Comparison of ENCODE assay signal across 10 cellular contexts in the genomic region with DNA sequence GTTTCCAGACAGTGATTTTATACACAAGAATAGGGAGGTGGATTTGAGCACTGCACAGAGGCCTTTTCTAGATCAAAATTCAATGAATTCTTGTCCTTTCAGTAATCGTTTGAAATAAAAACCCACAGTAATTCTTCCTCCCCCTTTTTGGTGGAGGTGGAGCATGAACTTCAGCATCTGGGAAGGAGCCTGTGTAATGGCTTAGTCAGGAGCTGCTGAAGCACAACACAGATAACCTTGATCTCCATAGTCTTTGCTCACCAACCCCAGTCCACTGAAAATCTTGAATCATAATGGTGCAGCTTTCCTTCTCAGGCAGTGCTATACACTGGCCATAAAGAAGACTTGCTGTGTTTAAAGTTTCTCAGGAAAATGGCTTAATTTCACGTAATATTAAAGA. TPM values are rescaled to one million over a fixed set of nuclear protein-coding genes. Genes with fewer than 3 reads are reported as not detected.
DNase-seq lines count a peak whose midpoint lies in the region; ATAC-seq, FAIRE-seq and TF ChIP-seq lines count a peak whose summit lies in the region.
"Had no signal": no experiment of that assay in that cellular context is flagged by ENCODE, and none has a peak within 500 bp of the region (broad histone marks: within the 10 kb centered on the region; RNA-seq: fewer than 3 reads in every experiment).

No MANE protein-coding gene starts in this region.

- H2BK20ac ChIP-seq in H1 (ENCODE audit: low read length) = no peak overlapping the region

- H2AK5ac ChIP-seq in H1 (ENCODE audit: low read depth, low read length) = no peak overlapping the region

- H4K20me1 ChIP-seq in GM23338 (replicated peaks; ENCODE audit: insufficient read depth) = no peaks in the 10 kb centered on the region
- H4K20me1 ChIP-seq in H1 (replicated peaks in 1 of 2; ENCODE audit: control insufficient read depth in 1 of 2, insufficient read depth in 2 of 2, low read length in 2 of 2) = no peaks in the 10 kb centered on the region

- H3K4me1 ChIP-seq in GM23338 (ENCODE audit: insufficient read depth) = no peaks in the 10 kb centered on the region
- H3K4me1 ChIP-seq in H1 (replicated peaks in 1 of 4; ENCODE audit: control insufficient read depth in 3 of 4, insufficient read depth in 4 of 4, low read length in 3 of 4) = no peaks in the 10 kb centered on the region
- peaks cover 0 to 6% (median 6%) of the 10 kb centered on the region in 3 donors for H3K4me1 ChIP-seq in pancreas
- peaks cover 0 to 3% of the 10 kb centered on the region in 2 donors for H3K4me1 ChIP-seq in aorta (ENCODE audit: control insufficient read depth in 1 of 2, insufficient read depth in 2 of 2, low read length in 2 of 2)
- H3K4me1 ChIP-seq: ascending aorta had no signal

- H3K79me2 ChIP-seq in GM23338 (replicated peaks; ENCODE audit: insufficient read depth) = no peaks in the 10 kb centered on the region
- no peaks in the 10 kb centered on the region for H3K79me2 ChIP-seq in H1 (ENCODE audit: control insufficient read depth in 1 of 2, insufficient read depth in 2 of 2, low read length in 2 of 2)

- no peak overlapping the region for H3K27ac ChIP-seq in GM23338 (ENCODE audit: low read depth)
- no peak overlapping the region for H3K27ac ChIP-seq in H1 (ENCODE audit: low read depth, low read length)
- no peak overlapping the region for H3K27ac ChIP-seq in pancreas
- H3K27ac ChIP-seq in aorta (ENCODE audit: low read depth in 1 of 2, low read length in 2 of 2) = no peak overlapping the region
- H3K27ac ChIP-seq: ascending aorta had no signal

- POLR2A ChIA-PET in H1 (lab: Charles Lee; ENCODE audit: partially characterized antibody) = interaction anchor here (0.7 kb wide), 1 partner anchor 235 kb away, joined by 3 read pairs; no protein-coding TSS in a partner anchor

- H4K8ac ChIP-seq in H1 (ENCODE audit: extremely low read depth, insufficient read depth, low read length) = no peak overlapping the region

- no peaks in the 10 kb centered on the region for H3K23me2 ChIP-seq in H1 (ENCODE audit: low read depth, low read length)

- no peak overlapping the region for H3K27ac Mint-ChIP-seq in GM23338

- H3K9me3 Mint-ChIP-seq in GM23338 = 0 out of 3 replicates have a peak, but pooled peaks cover 2% of the 10 kb centered on the region

- no peak overlapping the region for H3K4me2 ChIP-seq in GM23338
- H3K4me2 ChIP-seq in H1 (ENCODE audit: insufficient read depth in 1 of 2, low read depth in 2 of 2, low read length in 2 of 2) = no peak overlapping the region

- TF ChIP-seq EP300 in H1 (IDR thresholded peaks at IDR 0.05; ENCODE audit: borderline replicate concordance in 1 of 2, low read depth in 2 of 2, low read length in 2 of 2) = no peak

- intact Hi-C loops in pancreas (cut with DNase I) (no loop called here), aorta (cut with DNase I) (loop anchor here (5.0 to 10.0 kb wide), 3 partner anchors 138 to 1025 kb away; a partner anchor contains a TSS)

- H2BK15ac ChIP-seq in H1 (ENCODE audit: low read length) = no peak overlapping the region

- no peak for TF ChIP-seq CTCF in GM23338 (conservative IDR thresholded peaks at IDR 0.05; ENCODE audit: low read depth in 2 of 2)
- no peak for TF ChIP-seq CTCF in H1 (IDR thresholded peaks at IDR 0.05; ENCODE audit: control extremely low read depth in 1 of 3, insufficient read depth in 1 of 3, low read depth in 1 of 3, low read length in 3 of 3)
- TF ChIP-seq CTCF in pancreas (IDR thresholded peaks at IDR 0.05) = no peak

- no peaks in the 10 kb centered on the region for H3K9me3 ChIP-seq in H1 (ENCODE audit: insufficient read depth in 2 of 2, low read depth in 1 of 2, low read length in 1 of 2)
- H3K9me3 ChIP-seq in pancreas = no peaks in the 10 kb centered on the region
- H3K9me3 ChIP-seq in aorta (ENCODE audit: control insufficient read depth, low read length) = no peaks in the 10 kb centered on the region
- H3K9me3 ChIP-seq: ascending aorta had no signal

- no peak overlapping the region for H2BK5ac ChIP-seq in H1 (ENCODE audit: low read depth, low read length)

- no peak overlapping the region for H4K91ac ChIP-seq in H1 (replicated peaks; ENCODE audit: insufficient read length, low read length)

- H3K9me2 ChIP-seq in GM23338 (ENCODE audit: insufficient read depth) = no peaks in the 10 kb centered on the region

- ATAC-seq in GM23338 (peak; percentile 54), pancreas (peak; percentile 31 to 77 (median 40)), GM19455 (IDR thresholded peaks at IDR 0.05; ENCODE audit: unreplicated experiment) (no peak), aorta (ENCODE audit: low FRiP score) (no peak), GM21390 (IDR thresholded peaks at IDR 0.05; ENCODE audit: unreplicated experiment) (no peak)

- TF ChIP-seq RAD21 in H1 (IDR thresholded peaks at IDR 0.05 in 1 of 2, conservative IDR thresholded peaks at IDR 0.05 in 1 of 2; ENCODE audit: low read depth in 2 of 2, low read length in 2 of 2) = no peak

- no peak overlapping the region for H3K4me3 Mint-ChIP-seq in GM23338

- H3F3A ChIP-seq in GM23338 (replicated peaks; ENCODE audit: low read depth) = no peaks in the 10 kb centered on the region

- H3K14ac ChIP-seq in H1 (ENCODE audit: insufficient read length) = no peak overlapping the region

- H3K56ac ChIP-seq in H1 (replicated peaks; ENCODE audit: insufficient read length, low read depth, low read length) = no peak overlapping the region

- no peak overlapping the region for H3K4ac ChIP-seq in H1 (replicated peaks; ENCODE audit: insufficient read length, low read depth, low read length)

- no peak overlapping the region for H3K23ac ChIP-seq in H1 (ENCODE audit: insufficient read length)

- H3K36me3 Mint-ChIP-seq in GM23338 (ENCODE audit: low read depth) = no peaks in the 10 kb centered on the region

- no peak overlapping the region for H3K9ac ChIP-seq in H1 (replicated peaks in 1 of 4; ENCODE audit: extremely low read depth in 1 of 4, low read depth in 3 of 4, low read length in 3 of 4)

- no peaks in the 10 kb centered on the region for H3K27me3 ChIP-seq in GM23338 (ENCODE audit: insufficient read depth)
- H3K27me3 ChIP-seq in H1 (replicated peaks in 1 of 4; ENCODE audit: control insufficient read depth in 3 of 4, extremely low read depth in 1 of 4, insufficient read depth in 3 of 4, low read length in 3 of 4) = no peaks in the 10 kb centered on the region
- no peaks in the 10 kb centered on the region for H3K27me3 ChIP-seq in pancreas
- no peaks in the 10 kb centered on the region for H3K27me3 ChIP-seq in aorta (ENCODE audit: control insufficient read depth in 1 of 2, insufficient read depth in 2 of 2, low read length in 1 of 2)
- H3K27me3 ChIP-seq: ascending aorta had no signal

- TF ChIP-seq POLR2A in H1 (IDR thresholded peaks at IDR 0.05; ENCODE audit: control extremely low read depth in 1 of 2, low read depth in 2 of 2, low read length in 2 of 2) = no peak

- peak; percentile 68 for FAIRE-seq in RCC 7860 (lab: Jason Lieb, UNC)
- FAIRE-seq in H1 (lab: Jason Lieb, UNC) = no peak
- FAIRE-seq in pancreas (lab: Jason Lieb, UNC) = no peak

- peaks cover 7% of the 10 kb centered on the region for H3K4me1 Mint-ChIP-seq in GM23338

- no peak overlapping the region for H3K4me3 ChIP-seq in GM23338
- H3K4me3 ChIP-seq in H1 (ENCODE audit: extremely low read depth in 1 of 4, insufficient read depth in 2 of 4, low read depth in 3 of 4, low read length in 4 of 4) = no peak overlapping the region
- H3K4me3 ChIP-seq in pancreas = no peak overlapping the region
- no peak overlapping the region for H3K4me3 ChIP-seq in aorta (ENCODE audit: low read length in 2 of 2)
- H3K4me3 ChIP-seq: ascending aorta had no signal

- DNase-seq in GM23338 (ENCODE audit: low spot score) (no peak), RCC 7860 (ENCODE audit: low spot score) (peak; percentile 73), H1 (ENCODE audit: low read depth in 1 of 2, low spot score in 2 of 2) (no peak), pancreas (peak in 1 of 6 donors; percentile 25), NCI-H2081 (lab: John Stamatoyannopoulos, UW) (no peak), aorta (no peak)

- H3K27me3 Mint-ChIP-seq in GM23338 (ENCODE audit: insufficient read depth, low read depth, poor library complexity) = no peaks in the 10 kb centered on the region

- no peak overlapping the region for H2BK12ac ChIP-seq in H1 (ENCODE audit: low read depth, low read length)

- no peak overlapping the region for H3K18ac ChIP-seq in H1 (ENCODE audit: extremely low read depth, low read length)

- H3K36me3 ChIP-seq in GM23338 (ENCODE audit: insufficient read depth) = no peaks in the 10 kb centered on the region
- H3K36me3 ChIP-seq in H1 (ENCODE audit: control insufficient read depth in 2 of 4, insufficient read depth in 4 of 4, low read length in 3 of 4) = no peaks in the 10 kb centered on the region
- H3K36me3 ChIP-seq in pancreas = no peaks in the 10 kb centered on the region
- no peaks in the 10 kb centered on the region for H3K36me3 ChIP-seq in aorta (ENCODE audit: control insufficient read depth in 1 of 2, insufficient read depth in 2 of 2, low read length in 1 of 2)
- H3K36me3 ChIP-seq: ascending aorta had no signal

- H2BK120ac ChIP-seq in H1 (replicated peaks; ENCODE audit: low read depth, low read length) = no peak overlapping the region

- no peak overlapping the region for H4K5ac ChIP-seq in H1 (ENCODE audit: insufficient read length, low read depth, low read length)

- no peaks in the 10 kb centered on the region for H3K79me1 ChIP-seq in H1 (ENCODE audit: low read depth, low read length)

- CTCF ChIA-PET in H1 (lab: Charles Lee; ENCODE audit: partially characterized antibody) = interaction anchor here (0.6 to 2.9 kb wide), 42 partner anchors 8 to 1044 kb away, joined by 3 to 20 read pairs (median 4); a partner anchor contains a TSS

- H2AFZ ChIP-seq in GM23338 (peak overlapping the region; percentile 5; the same call in 1 of the 2 replicates), H1 (ENCODE audit: low read length) (0 out of 2 replicates have a peak overlapping the region, but pooled peaks have one; percentile 18)

- WGBS in H1 (ENCODE audit: extremely low coverage in 1 of 2, insufficient coverage in 1 of 2, insufficient read length in 1 of 2, insufficient replicate concordance in 2 of 2, low coverage in 1 of 2, low lambda C conversion rate in 2 of 2, missing lambda C conversion rate in 1 of 2), 2 experiments = 90% methylated on average over 2 of the region's 2 CpGs; no CpG with 5 or more reads in 1 of the 2 experiments
- WGBS in pancreas, 2 donors = 59 to 70% methylated on average over 2 of the region's 2 CpGs
- 51 to 53% methylated on average over 2 of the region's 2 CpGs for WGBS in aorta, 2 donors

RNA-seq across cellular contexts. Expression of a gene that starts 6.4 kb away (rescaled TPM):
- 0.24 TPM in 1 of 2 replicates, not detected in the other for total RNA-seq in GM23338 (2014; rRNA removed; shearing (Covaris generic))
- not detected in 2 replicates for polyA plus RNA-seq in GM23338 (2016; fragmentation: Nextera tagmentation; extraction: Ambion mirVana)
- not detected in 2 replicates for total RNA-seq in H1 (2021; fragmentation: NEBNext Ultra II Directional; extraction: Animal tissue kit (Norgen Biotek cat#: 25700))
- 0.03 TPM in 1 of 2 replicates, not detected in the other for polyA plus RNA-seq in H1 (2011; rRNA removed)
- 0.03 TPM for polyA plus RNA-seq in H1 (2011; cell fraction: cytosol; rRNA removed)
- polyA plus RNA-seq in H1 (2011; cell fraction: nucleus; rRNA removed) = not detected
- not detected in 4 replicates for polyA plus RNA-seq in H1 (2012, experiment 1 of 2)
- not detected for polyA plus RNA-seq in H1 (2012, experiment 2 of 2)
- polyA plus RNA-seq in H1 (2013, experiment 1 of 2) = 0.02 TPM
- polyA plus RNA-seq in H1 (2013, experiment 2 of 2) = 0.02 TPM
- not detected in 2 replicates for polyA minus RNA-seq in H1 (2011; rRNA and poly(A)+ RNA removed)
- not detected for polyA minus RNA-seq in H1 (2011; cell fraction: cytosol; rRNA and poly(A)+ RNA removed)
- polyA minus RNA-seq in H1 (2011; cell fraction: nucleus; rRNA and poly(A)+ RNA removed) = not detected
- total RNA-seq in pancreas = not detected
- not detected for polyA plus RNA-seq in pancreas
- not detected for total RNA-seq in aorta
- polyA plus RNA-seq in aorta = not detected
- total RNA-seq: ascending aorta, glomerular endothelial cell had no signal

RNA-seq across cellular contexts. Expression of a gene that starts 35.2 kb away (rescaled TPM):
- total RNA-seq in GM23338 (2014; rRNA removed; shearing (Covaris generic)) = 15.2 and 15.6 TPM in 2 replicates
- polyA plus RNA-seq in GM23338 (2016; fragmentation: Nextera tagmentation; extraction: Ambion mirVana) (6.9 and 7.3 TPM in 2 replicates), H1 (2011; rRNA removed) (4.0 and 4.9 TPM in 2 replicates), pancreas (1 to 10 TPM; 5.4 to 8.1 TPM), aorta (10 to 100 TPM in 1 of 2 donors, 1 to 10 TPM in 1; 6.0 to 11.5 TPM)
- 10.8 and 12.2 TPM in 2 replicates for total RNA-seq in H1 (2021; fragmentation: NEBNext Ultra II Directional; extraction: Animal tissue kit (Norgen Biotek cat#: 25700))
- polyA plus RNA-seq in H1 (2011; cell fraction: cytosol; rRNA removed) = 5.4 TPM
- polyA plus RNA-seq in H1 (2011; cell fraction: nucleus; rRNA removed) = 8.2 TPM
- polyA plus RNA-seq in H1 (2012, experiment 1 of 2) = 6.8 to 10.6 TPM (median 8.2 TPM) in 4 replicates
- 2.2 TPM for polyA plus RNA-seq in H1 (2012, experiment 2 of 2)
- polyA plus RNA-seq in H1 (2013, experiment 1 of 2) = 7.0 TPM
- 7.2 TPM for polyA plus RNA-seq in H1 (2013, experiment 2 of 2)
- polyA minus RNA-seq in H1 (2011; rRNA and poly(A)+ RNA removed) = 10.0 and 11.8 TPM in 2 replicates
- 7.6 TPM for polyA minus RNA-seq in H1 (2011; cell fraction: cytosol; rRNA and poly(A)+ RNA removed)
- 8.2 TPM for polyA minus RNA-seq in H1 (2011; cell fraction: nucleus; rRNA and poly(A)+ RNA removed)
- total RNA-seq in pancreas (1 to 10 TPM; 3.0 to 5.6 (median 4.2) TPM), aorta (10 to 100 TPM; 18.7 to 19.4 TPM)

Comparison
In these comparisons a context has a peak if more than half of its experiments do, and no peak if none do; other contexts are left out.
1. ATAC-seq: peak in GM23338 (single experiment) and pancreas (4 of 4); none in GM19455 (single experiment), aorta (single experiment) and GM21390 (single experiment).
2. intact Hi-C loops: an anchor here in aorta (5.0 to 10.0 kb wide); none called in pancreas.